In genomic region chr9:7211657-7212056, GRCh38 we compare ENCODE assay signal across 21 cellular contexts.
DNase-seq lines count a peak whose midpoint lies in the region; ATAC-seq and TF ChIP-seq lines count a peak whose summit lies in the region.
"Had no signal": no experiment of that assay in that cellular context is flagged by ENCODE, and none has a peak within 500 bp of the region (broad histone marks: within the 10 kb centered on the region; RNA-seq: fewer than 3 reads in every experiment).

No MANE protein-coding gene starts in this region.

- TF ChIP-seq CTCF in WI38 (IDR thresholded peaks at IDR 0.05; ENCODE audit: low read depth, low read length), result no peak

- no peaks in the 10 kb centered on the region for H3K27me3 ChIP-seq in layer of hippocampus (ENCODE audit: control insufficient read depth, insufficient read depth, low read length)
- H3K27me3 ChIP-seq: SJSA1 had no signal

- DNase-seq in caudate nucleus (lab: John Stamatoyannopoulos, UW), result peak in 3 of 61 donors; percentile 45 to 61 (median 58)
- peak; percentile 37 for DNase-seq in putamen (ENCODE audit: low spot score)
- no peak for DNase-seq in HuH-7 (ENCODE audit: low spot score)
- DNase-seq in RPMI8226, result no peak
- DNase-seq in hepatic stellate cell (ENCODE audit: low spot score), result no peak
- DNase-seq: Caco-2; CD8-positive, alpha-beta T cell; H7; IMR-90; MM.1S; NCI-H2029; NCI-H446 treated with DMSO at 0.1 percent for 48 hours; NCI-H82; PC-9; Right ventricle myocardium superior had no signal

- ATAC-seq in GM18505 (IDR thresholded peaks at IDR 0.05; ENCODE audit: unreplicated experiment), result no peak
- ATAC-seq: CD8-positive, alpha-beta T cell had no signal

- peak overlapping the region; percentile 34 for H3K27ac ChIP-seq in caudate nucleus (ENCODE audit: low read depth, low read length)
- peak overlapping the region; percentile 49 for H3K27ac ChIP-seq in layer of hippocampus (ENCODE audit: low read depth, low read length)
- H3K27ac ChIP-seq: C4-2B, KMS-11, PC-9, SJSA1 had no signal

- peak overlapping the region; percentile 29 for H3K4me3 ChIP-seq in WI38 (ENCODE audit: low read depth, low read length)
- H3K4me3 ChIP-seq: PC-9, SJSA1 had no signal

- no peak for TF ChIP-seq POLR2A in GM18505 (IDR thresholded peaks at IDR 0.05; ENCODE audit: borderline replicate concordance, extremely low read depth, insufficient read depth, insufficient read length)
